Comparison of ENCODE assay signal across 8 cellular contexts in the genomic region with DNA sequence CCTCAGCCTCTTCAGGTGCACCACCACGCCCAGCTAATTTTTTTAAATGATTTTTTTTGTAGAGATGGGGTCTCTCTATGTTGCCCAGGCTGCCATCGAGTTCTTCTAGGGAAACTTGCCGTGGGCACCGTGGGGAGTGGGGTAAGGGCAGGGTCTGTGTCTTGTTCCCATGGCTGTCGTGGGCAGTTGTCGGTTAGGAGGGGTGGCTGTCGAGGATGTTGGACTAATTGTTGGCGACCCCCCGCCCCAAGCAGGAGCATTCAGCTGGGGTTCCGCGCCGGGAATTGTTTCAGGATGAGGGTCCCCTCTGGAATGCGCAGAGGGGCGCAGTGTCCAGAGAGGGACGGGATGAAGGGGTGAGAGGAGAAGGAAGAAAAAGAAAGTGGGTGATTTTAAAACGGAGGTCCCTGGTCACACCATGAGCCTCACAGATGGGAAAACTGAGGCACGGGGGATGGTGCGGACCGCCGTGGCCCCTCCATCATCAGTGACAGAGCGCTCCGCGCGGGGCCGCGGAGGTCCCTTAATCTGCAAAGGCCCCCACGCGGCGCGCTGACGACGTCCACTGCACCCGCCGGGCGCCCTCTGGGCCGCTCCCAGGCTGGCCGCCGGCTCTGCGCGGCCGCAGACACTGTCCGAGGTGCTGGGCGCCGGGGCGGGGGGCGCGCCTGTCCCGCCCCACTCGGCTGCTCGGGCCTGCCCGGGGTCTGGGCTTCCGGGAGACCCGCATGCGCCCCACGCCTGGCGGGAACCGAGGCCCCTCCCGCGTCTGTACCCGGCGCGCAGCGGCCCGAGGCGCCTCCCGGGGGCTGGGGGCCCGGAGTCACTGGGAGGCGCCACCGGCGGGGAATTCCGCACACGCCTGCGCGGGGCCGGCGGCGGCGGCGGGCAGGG. TPM values are rescaled to one million over a fixed set of nuclear protein-coding genes. Genes with fewer than 3 reads are reported as not detected.
DNase-seq lines count a peak whose midpoint lies in the region; ATAC-seq and TF ChIP-seq lines count a peak whose summit lies in the region.

No MANE protein-coding gene starts in this region.

- POLR2A ChIA-PET in PC-3 (lab: Charles Lee; ENCODE audit: unreplicated experiment): interaction anchor here (0.6 kb wide), 1 partner anchor 112 kb away, joined by 4 read pairs; no protein-coding TSS in a partner anchor

- H3K4me2 ChIP-seq in PC-3 (ENCODE audit: low read length): peak overlapping the region; percentile 75

- no peak for TF ChIP-seq EP300 in suprapubic skin (IDR thresholded peaks at IDR 0.05)

- no peaks in the 10 kb centered on the region for H3K9me3 Mint-ChIP-seq in activated T-helper 2 cell treated with anti-CD3 and anti-CD28 coated beads, Interferon-gamma antibody, Interleukin-2, Interleukin-4, amounts not matched to agents 10 μg/mL and 5 μg/mL and 100 μg/mL, durations not matched to agents 14 hours and 24 hours and 36 hours
- no peaks in the 10 kb centered on the region for H3K9me3 Mint-ChIP-seq in nephron

- intact Hi-C loops in PC-3 (cut with micrococcal nuclease): no loop called here
- intact Hi-C loops in activated T-helper 2 cell treated with anti-CD3 and anti-CD28 coated beads, Interferon-gamma antibody, Interleukin-2, Interleukin-4, amounts not matched to agents 10 μg/mL and 5 μg/mL and 100 μg/mL, durations not matched to agents 14 hours and 24 hours and 36 hours (cut with micrococcal nuclease): loop anchor here (5.0 kb wide), 1 partner anchor 158 kb away; a partner anchor contains a TSS

- TF ChIP-seq POLR2A in suprapubic skin (IDR thresholded peaks at IDR 0.05): peak in 1 of 2 donors; percentile 32

- WGBS in suprapubic skin: 35% methylated on average over 26 of the region's 79 CpGs

- TF ChIP-seq CTCF in PC-3 (conservative IDR thresholded peaks at IDR 0.05; ENCODE audit: low read depth, low read length) (no peak), fibroblast of pulmonary artery (IDR thresholded peaks at IDR 0.05; ENCODE audit: low read length, missing control alignments) (no peak), nephron (IDR thresholded peaks at IDR 0.05; ENCODE audit: unreplicated experiment in 3 of 3) (no peak), suprapubic skin (IDR thresholded peaks at IDR 0.05) (no peak)

- H3K9me2 ChIP-seq in PC-3 (replicated peaks; ENCODE audit: low read length): no peaks in the 10 kb centered on the region

- no peaks in the 10 kb centered on the region for H3K36me3 ChIP-seq in PC-3 (ENCODE audit: low read depth, low read length)
- peaks cover 7% of the 10 kb centered on the region for H3K36me3 ChIP-seq in suprapubic skin

- peak; percentile 42 for ATAC-seq in HG02885 (IDR thresholded peaks at IDR 0.05; ENCODE audit: poor library complexity, unreplicated experiment)
- ATAC-seq in PC-3: peak; percentile 70
- ATAC-seq in GM19328 (IDR thresholded peaks at IDR 0.05; ENCODE audit: unreplicated experiment): no peak

- H3K27ac Mint-ChIP-seq in activated T-helper 2 cell treated with anti-CD3 and anti-CD28 coated beads, Interferon-gamma antibody, Interleukin-2, Interleukin-4, amounts not matched to agents 10 μg/mL and 5 μg/mL and 100 μg/mL, durations not matched to agents 14 hours and 24 hours and 36 hours: peak overlapping the region; percentile 99
- peak overlapping the region; percentile 33 to 78 (median 40) for H3K27ac Mint-ChIP-seq in nephron

- peaks cover 31% of the 10 kb centered on the region for H3K4me1 ChIP-seq in PC-3 (ENCODE audit: insufficient read depth, low read length)
- peaks cover 53% of the 10 kb centered on the region for H3K4me1 ChIP-seq in suprapubic skin

- H3K27me3 ChIP-seq in PC-3 (ENCODE audit: low read length) (no peaks in the 10 kb centered on the region), suprapubic skin (no peaks in the 10 kb centered on the region)

- peak overlapping the region; percentile 92 for H3K4me3 Mint-ChIP-seq in activated T-helper 2 cell treated with anti-CD3 and anti-CD28 coated beads, Interferon-gamma antibody, Interleukin-2, Interleukin-4, amounts not matched to agents 10 μg/mL and 5 μg/mL and 100 μg/mL, durations not matched to agents 14 hours and 24 hours and 36 hours (ENCODE audit: low read depth)
- H3K4me3 Mint-ChIP-seq in nephron: peak overlapping the region; percentile 89

- peak overlapping the region; percentile 44 for H2AFZ ChIP-seq in PC-3 (ENCODE audit: low read length)

- H3K79me2 ChIP-seq in PC-3 (ENCODE audit: low read length): peaks cover 26% of the 10 kb centered on the region

- H3K4me1 Mint-ChIP-seq in activated T-helper 2 cell treated with anti-CD3 and anti-CD28 coated beads, Interferon-gamma antibody, Interleukin-2, Interleukin-4, amounts not matched to agents 10 μg/mL and 5 μg/mL and 100 μg/mL, durations not matched to agents 14 hours and 24 hours and 36 hours (ENCODE audit: low read depth): peaks cover 57% of the 10 kb centered on the region
- H3K4me1 Mint-ChIP-seq in nephron: peaks cover 27% of the 10 kb centered on the region

- peak overlapping the region; percentile 75 for H3K9ac ChIP-seq in PC-3 (ENCODE audit: low read length)

- H3K36me3 Mint-ChIP-seq in activated T-helper 2 cell treated with anti-CD3 and anti-CD28 coated beads, Interferon-gamma antibody, Interleukin-2, Interleukin-4, amounts not matched to agents 10 μg/mL and 5 μg/mL and 100 μg/mL, durations not matched to agents 14 hours and 24 hours and 36 hours (ENCODE audit: low read depth): peaks cover 18% of the 10 kb centered on the region
- no peaks in the 10 kb centered on the region for H3K36me3 Mint-ChIP-seq in nephron (ENCODE audit: low read depth)

- CTCF ChIA-PET in PC-3 (lab: Charles Lee): no interaction called here

- TSS peak; percentile 93 for BruUV-seq in PC-3 (replicated peaks; lab: Mats Ljungman, UMichigan)

- no peaks in the 10 kb centered on the region for H3K9me3 ChIP-seq in PC-3 (ENCODE audit: low read length)
- no peaks in the 10 kb centered on the region for H3K9me3 ChIP-seq in suprapubic skin

- H3F3A ChIP-seq in PC-3 (ENCODE audit: low read length, unreplicated experiment): peaks cover 8% of the 10 kb centered on the region

- H3K4me3 ChIP-seq in GM08714 (ENCODE audit: low read length) (peak overlapping the region; percentile 58; the same call in 1 of the 2 replicates), PC-3 (ENCODE audit: low read length) (peak overlapping the region; percentile 61), fibroblast of pulmonary artery (replicated peaks; ENCODE audit: low read depth, low read length) (peak overlapping the region; percentile 51), suprapubic skin (peak overlapping the region; percentile 70)

- H3K27me3 Mint-ChIP-seq in activated T-helper 2 cell treated with anti-CD3 and anti-CD28 coated beads, Interferon-gamma antibody, Interleukin-2, Interleukin-4, amounts not matched to agents 10 μg/mL and 5 μg/mL and 100 μg/mL, durations not matched to agents 14 hours and 24 hours and 36 hours (ENCODE audit: low read depth): no peaks in the 10 kb centered on the region
- no peaks in the 10 kb centered on the region for H3K27me3 Mint-ChIP-seq in nephron (ENCODE audit: low read depth)

- no peaks in the 10 kb centered on the region for H4K20me1 ChIP-seq in PC-3 (ENCODE audit: low read length)

- H3K27ac ChIP-seq in PC-3 (ENCODE audit: low read length) (peak overlapping the region; percentile 70), suprapubic skin (peak overlapping the region; percentile 91)

- DNase-seq in PC-3 (peak; percentile 73), fibroblast of pulmonary artery (ENCODE audit: low read depth) (peak; percentile 69), suprapubic skin (ENCODE audit: low spot score in 2 of 2) (peak in 1 of 2 donors; percentile 78)
- DNase-seq in activated T-helper 2 cell treated with anti-CD3 and anti-CD28 coated beads, Interferon-gamma antibody, Interleukin-2, Interleukin-4, amounts not matched to agents 10 μg/mL and 5 μg/mL and 100 μg/mL, durations not matched to agents 14 hours and 24 hours and 36 hours (ENCODE audit: low spot score): peak; percentile 77

RNA-seq across cellular contexts. Expression of a gene that starts 0.8 kb away (rescaled TPM):
- total RNA-seq in PC-3 (2014; rRNA removed) (71.4 and 84.1 TPM in 2 replicates), suprapubic skin (100 to 1,000 TPM in 2 of 4 donors, 10 to 100 TPM in 2; 57.8 to 197 (median 94.1) TPM)
- total RNA-seq in activated T-helper 2 cell treated with anti-CD3 and anti-CD28 coated beads, Interferon-gamma antibody, Interleukin-2, Interleukin-4, amounts not matched to agents 10 μg/mL and 5 μg/mL and 100 μg/mL, durations not matched to agents 14 hours and 24 hours and 36 hours: 297 and 309 TPM in 2 replicates

RNA-seq across cellular contexts. Expression of a gene that starts 39.7 kb away (rescaled TPM):
- 15.0 and 18.4 TPM in 2 replicates for total RNA-seq in PC-3 (2014; rRNA removed)
- total RNA-seq in activated T-helper 2 cell treated with anti-CD3 and anti-CD28 coated beads, Interferon-gamma antibody, Interleukin-2, Interleukin-4, amounts not matched to agents 10 μg/mL and 5 μg/mL and 100 μg/mL, durations not matched to agents 14 hours and 24 hours and 36 hours: 9.7 TPM in 2 replicates
- total RNA-seq in suprapubic skin: 10 to 100 TPM; 14.1 to 38.9 (median 26.5) TPM

RNA-seq across cellular contexts. Expression of a gene that starts 39.8 kb away (rescaled TPM):
- 15.3 and 16.6 TPM in 2 replicates for total RNA-seq in PC-3 (2014; rRNA removed)
- total RNA-seq in activated T-helper 2 cell treated with anti-CD3 and anti-CD28 coated beads, Interferon-gamma antibody, Interleukin-2, Interleukin-4, amounts not matched to agents 10 μg/mL and 5 μg/mL and 100 μg/mL, durations not matched to agents 14 hours and 24 hours and 36 hours: 25.5 and 29.0 TPM in 2 replicates
- 10 to 100 TPM; 27.0 to 79.3 (median 31.2) TPM for total RNA-seq in suprapubic skin
